In genomic region chr7:92246363-92247101, GRCh38 we compare ENCODE assay signal across 8 cellular contexts. TPM values are rescaled to one million over a fixed set of nuclear protein-coding genes. Genes with fewer than 3 reads are reported as not detected.
DNase-seq lines count a peak whose midpoint lies in the region; ATAC-seq and TF ChIP-seq lines count a peak whose summit lies in the region.

No MANE protein-coding gene starts in this region.

- 0 out of 2 replicates have a peak, but pooled peaks cover 5% of the 10 kb centered on the region for H4K20me1 ChIP-seq in GM23248 (ENCODE audit: insufficient read depth)

- POLR2A ChIA-PET in WTC11 (lab: Charles Lee), result interaction anchor here (0.9 to 1.6 kb wide), 4 partner anchors 112 to 282 kb away, joined by 3 to 13 read pairs (median 4); partner anchors contain the start of genes CYP51A1, GATAD1, PEX1 and RBM48

- H2BK15ac ChIP-seq in mesenchymal stem cell (ENCODE audit: low read depth, poor library complexity, severe bottlenecking), result peak overlapping the region; percentile 63

- H3K4me3 Mint-ChIP-seq in WTC11, result peak overlapping the region; percentile 90
- peak overlapping the region; percentile 99 to 100 for H3K4me3 Mint-ChIP-seq in effector memory CD8-positive, alpha-beta T cell

- in situ Hi-C loops in GM23248 (cut with MboI), result no loop called here

- peak overlapping the region; percentile 39 to 98 for H3K18ac ChIP-seq in mesenchymal stem cell (ENCODE audit: low read depth in 1 of 2, low read length in 2 of 2)

- no peak overlapping the region for H2AK5ac ChIP-seq in mesenchymal stem cell (ENCODE audit: low read length, severe bottlenecking)

- WGBS in GM23248 (ENCODE audit: low coverage in 1 of 2, low lambda C conversion rate in 2 of 2, missing lambda C conversion rate in 2 of 2), 2 experiments, result 0 to 1% methylated on average over 27 to 31 of the region's 34 CpGs
- 0% methylated on average over 32 of the region's 34 CpGs for WGBS in mesenchymal stem cell

- H4K91ac ChIP-seq in mesenchymal stem cell (ENCODE audit: low read length), result no peak overlapping the region

- H3K27me3 Mint-ChIP-seq in WTC11 (ENCODE audit: low read depth), result no peaks in the 10 kb centered on the region
- no peaks in the 10 kb centered on the region for H3K27me3 Mint-ChIP-seq in effector memory CD8-positive, alpha-beta T cell

- peak overlapping the region in 1 of 2 experiments; percentile 77 for H2BK12ac ChIP-seq in mesenchymal stem cell (ENCODE audit: low read length in 2 of 2)

- H4K8ac ChIP-seq in mesenchymal stem cell (ENCODE audit: low read length), result peak overlapping the region; percentile 87

- peak overlapping the region in 1 of 2 experiments; percentile 98 for H3K23ac ChIP-seq in mesenchymal stem cell (ENCODE audit: low read length in 2 of 2)

- peak; percentile 52 for DNase-seq in NK-92 treated with Interleukin-12 subunit alpha and Interleukin-12 subunit beta, amount 100 ng/mL, for 24 hours (lab: John Stamatoyannopoulos, UW)
- DNase-seq in NK-92 (lab: John Stamatoyannopoulos, UW; ENCODE audit: unreplicated experiment), result no peak
- peak; percentile 61 for DNase-seq in GM23248
- peak; percentile 32 for DNase-seq in KG1 (lab: John Stamatoyannopoulos, UW)
- DNase-seq in WTC11 (ENCODE audit: low spot score), result peak; percentile 62
- DNase-seq in effector memory CD8-positive, alpha-beta T cell, result peak in 2 of 3 experiments; percentile 39 to 41
- DNase-seq in mesenchymal stem cell, result peak; percentile 55

- no peaks in the 10 kb centered on the region for H3K27me3 ChIP-seq in GM23248 (replicated peaks; ENCODE audit: insufficient read depth)
- H3K27me3 ChIP-seq in mesenchymal stem cell (ENCODE audit: control insufficient read depth in 1 of 2, insufficient read depth in 1 of 2, low read length in 2 of 2), result no peaks in the 10 kb centered on the region

- no peaks in the 10 kb centered on the region for H3K9me3 Mint-ChIP-seq in WTC11
- H3K9me3 Mint-ChIP-seq in effector memory CD8-positive, alpha-beta T cell, result no peaks in the 10 kb centered on the region

- H3K36me3 ChIP-seq in GM23248 (ENCODE audit: low read depth) (peaks cover 6% of the 10 kb centered on the region; the same call in 1 of the 2 replicates), mesenchymal stem cell (ENCODE audit: control insufficient read depth in 1 of 2, insufficient read depth in 2 of 2, low read depth in 1 of 2, low read length in 2 of 2) (peaks cover 2 to 5% of the 10 kb centered on the region in 2 experiments)

- H3K9me2 ChIP-seq in GM23248 (ENCODE audit: insufficient read depth), result no peaks in the 10 kb centered on the region

- H3K14ac ChIP-seq in mesenchymal stem cell (ENCODE audit: low read length in 2 of 2), result peak overlapping the region in 1 of 2 experiments; percentile 94

- H3K36me3 Mint-ChIP-seq in WTC11, result no peaks in the 10 kb centered on the region
- peaks cover 14% of the 10 kb centered on the region for H3K36me3 Mint-ChIP-seq in effector memory CD8-positive, alpha-beta T cell (ENCODE audit: insufficient read depth)

- H3K4me3 ChIP-seq in GM23248 (peak overlapping the region; percentile 91), mesenchymal stem cell (ENCODE audit: insufficient read depth in 1 of 2, low read depth in 1 of 2, low read length in 2 of 2) (peak overlapping the region; percentile 94 to 99)

- H3K4ac ChIP-seq in mesenchymal stem cell (ENCODE audit: low read depth in 1 of 2, low read length in 2 of 2), result peak overlapping the region; percentile 47 to 88

- peak overlapping the region; percentile 92 for H2AFZ ChIP-seq in GM23248
- H2AFZ ChIP-seq in mesenchymal stem cell (ENCODE audit: low read depth, low read length), result no peak overlapping the region

- H3K79me1 ChIP-seq in mesenchymal stem cell (replicated peaks; ENCODE audit: low read length, poor library complexity, severe bottlenecking), result peaks cover 2% of the 10 kb centered on the region

- H3K79me2 ChIP-seq in GM23248 (ENCODE audit: insufficient read depth), result peaks cover 97% of the 10 kb centered on the region

- no peak overlapping the region for H2BK5ac ChIP-seq in mesenchymal stem cell (ENCODE audit: low read depth, low read length, poor library complexity, severe bottlenecking)

- ATAC-seq in WTC11, result peak; percentile 75
- ATAC-seq in effector memory CD8-positive, alpha-beta T cell (replicated peaks), result peak; percentile 66

- peaks cover 9% of the 10 kb centered on the region; the same call in 1 of the 2 replicates for H3F3A ChIP-seq in GM23248 (ENCODE audit: insufficient read depth)

- H2BK120ac ChIP-seq in mesenchymal stem cell (ENCODE audit: low read depth, low read length), result peak overlapping the region; percentile 27

- H3K27ac ChIP-seq in GM23248 (peak overlapping the region; percentile 81), mesenchymal stem cell (ENCODE audit: low read length, poor library complexity, severe bottlenecking) (no peak overlapping the region), temporal lobe (ENCODE audit: low read depth, low read length) (peak overlapping the region; percentile 69)

- CTCF ChIA-PET in WTC11 (lab: Charles Lee), result interaction anchor here (0.7 to 2.6 kb wide), 7 partner anchors 33 to 214 kb away, joined by 3 to 26 read pairs (median 5); partner anchors contain the start of genes CYP51A1, GATAD1 and LRRD1

- H3K4me2 ChIP-seq in GM23248 (ENCODE audit: unreplicated experiment) (peak overlapping the region; percentile 83), mesenchymal stem cell (ENCODE audit: low read length, poor library complexity, severe bottlenecking) (peak overlapping the region; percentile 67)

- TF ChIP-seq CTCF in WTC11 (IDR thresholded peaks at IDR 0.05), result no peak

- H3K4me1 Mint-ChIP-seq in WTC11, result peaks cover 35% of the 10 kb centered on the region
- peaks cover 33 to 51% of the 10 kb centered on the region in 2 donors for H3K4me1 Mint-ChIP-seq in effector memory CD8-positive, alpha-beta T cell (ENCODE audit: low read depth in 2 of 2)

- H3K9me3 ChIP-seq in GM23248 (ENCODE audit: low read depth) (no peaks in the 10 kb centered on the region), mesenchymal stem cell (ENCODE audit: control insufficient read depth, low read length) (no peaks in the 10 kb centered on the region)

- H3K9ac ChIP-seq in GM23248, result peak overlapping the region; percentile 92
- peak overlapping the region; percentile 98 for H3K9ac ChIP-seq in mesenchymal stem cell (ENCODE audit: low read length)

- H3K4me1 ChIP-seq in GM23248 (ENCODE audit: insufficient read depth) (peaks cover 25% of the 10 kb centered on the region), mesenchymal stem cell (ENCODE audit: control insufficient read depth, insufficient read depth, low read depth, low read length) (peaks cover 2% of the 10 kb centered on the region)

- peak overlapping the region; percentile 52 for H3K27ac Mint-ChIP-seq in WTC11
- H3K27ac Mint-ChIP-seq in effector memory CD8-positive, alpha-beta T cell, result peak overlapping the region; percentile 100

TF ChIP-seq in WTC11, 78 proteins besides CTCF, POLR2A, EP300 and RAD21 (continues in another document):
- TF ChIP-seq E2F5 (CRISPR knock-in tag; IDR thresholded peaks at IDR 0.05) (no peak), ZNF317 (CRISPR knock-in tag; IDR thresholded peaks at IDR 0.05; ENCODE audit: borderline replicate concordance, low read depth) (no peak), ARID4B (CRISPR knock-in tag; IDR thresholded peaks at IDR 0.05; ENCODE audit: borderline replicate concordance) (no peak), RELA (CRISPR knock-in tag; IDR thresholded peaks at IDR 0.05; ENCODE audit: borderline replicate concordance) (no peak)

RNA-seq across cellular contexts. Expression of gene ANKIB1, which starts 0.8 kb away (rescaled TPM):
- 36.7 and 43.1 TPM in 2 replicates for total RNA-seq in GM23248 (2014; rRNA removed; shearing (Covaris generic))
- 12.6 and 12.9 TPM in 2 replicates for polyA plus RNA-seq in GM23248 (2016; fragmentation: Nextera tagmentation; extraction: Ambion mirVana)
- total RNA-seq in WTC11 (2021) (38.5 to 43.4 TPM (median 41.9 TPM) in 3 replicates), temporal lobe (87.0 TPM)
- polyA plus RNA-seq in mesenchymal stem cell (2013, experiment 1 of 2), result 32.5 TPM
- 33.6 TPM for polyA plus RNA-seq in mesenchymal stem cell (2013, experiment 2 of 2)

RNA-seq across cellular contexts. Expression of gene KRIT1, which starts 0.8 kb away (rescaled TPM):
- 29.5 and 61.8 TPM in 2 replicates for total RNA-seq in GM23248 (2014; rRNA removed; shearing (Covaris generic))
- 18.0 and 29.7 TPM in 2 replicates for polyA plus RNA-seq in GM23248 (2016; fragmentation: Nextera tagmentation; extraction: Ambion mirVana)
- total RNA-seq in WTC11 (2021) (30.7 to 37.8 TPM (median 34.1 TPM) in 3 replicates), temporal lobe (68.4 TPM)
- 27.2 TPM for polyA plus RNA-seq in mesenchymal stem cell (2013, experiment 1 of 2)
- polyA plus RNA-seq in mesenchymal stem cell (2013, experiment 2 of 2), result 26.4 TPM
